Comparison of ENCODE assay signal across 8 cellular contexts in genomic region chr19:48933382-48933932, GRCh38. TPM values are rescaled to one million over a fixed set of nuclear protein-coding genes. Genes with fewer than 3 reads are reported as not detected.
DNase-seq lines count a peak whose midpoint lies in the region; ATAC-seq and TF ChIP-seq lines count a peak whose summit lies in the region.

Gene DHDH, plus strand, starts transcription at chr19:48933699. Its CDS starts 23 bp downstream, at chr19:48933722.

- POLR2A ChIA-PET in IMR-90 (lab: Charles Lee; ENCODE audit: unreplicated experiment) = no interaction called here
- POLR2A ChIA-PET in naive thymus-derived CD4-positive, alpha-beta T cell (lab: Charles Lee) = interaction anchor here (0.6 to 1.8 kb wide), 10 partner anchors 19 to 730 kb away, joined by 3 to 8 read pairs (median 4); partner anchors contain the start of genes BAX, FTL and NUCB1

- peak within 1 kb of the TSS; percentile 81 for H2AK9ac ChIP-seq in IMR-90 (replicated peaks; ENCODE audit: low read depth, low read length, poor library complexity)

- H3K27ac ChIP-seq in IMR-90 (ENCODE audit: insufficient read depth, low read length) (no peak within 1 kb of the TSS), fibroblast of lung (ENCODE audit: insufficient read depth, low read length) (no peak within 1 kb of the TSS)
- peak within 1 kb of the TSS; percentile 57 for H3K27ac ChIP-seq in naive thymus-derived CD4-positive, alpha-beta T cell (ENCODE audit: low read depth, low read length)

- H3K27me3 Mint-ChIP-seq in naive thymus-derived CD4-positive, alpha-beta T cell = peaks cover 0 to 16% (median 0%) of the 10 kb centered on the region in 5 donors

- DNase-seq in ELR (ENCODE audit: low read depth) (peak; percentile 71), IMR-90 (peak; percentile 42), OCI-M1 (lab: John Stamatoyannopoulos, UW) (peak; percentile 61), fibroblast of lung (ENCODE audit: low read depth in 2 of 2) (peak; percentile 33 to 63)
- DNase-seq in activated T-cell treated with anti-CD3 and anti-CD28 coated beads, Interleukin-2, amount 50 U/mL, for 48 hours = peak; percentile 85 to 87
- peak; percentile 75 to 90 (median 87) for DNase-seq in naive thymus-derived CD4-positive, alpha-beta T cell
- peak; percentile 57 to 71 for DNase-seq in stimulated activated CD8-positive, alpha-beta memory T cell treated with anti-CD3 and anti-CD28 coated beads, Interleukin-7, amount 100 ng/mL, for 48 hours (ENCODE audit: extremely low read depth in 1 of 2, low read depth in 1 of 2)

- H3K23ac ChIP-seq in IMR-90 (ENCODE audit: low read depth, low read length) = peak within 1 kb of the TSS; percentile 94; the same call in 1 of the 2 replicates

- no peaks in the 10 kb centered on the region for H3K9me1 ChIP-seq in IMR-90 (ENCODE audit: insufficient read depth, low read length)

- H2BK120ac ChIP-seq in IMR-90 (ENCODE audit: low read depth, low read length) = no peak within 1 kb of the TSS

- H3K4me3 ChIP-seq in IMR-90 (ENCODE audit: insufficient read depth, low read depth, low read length) = peak within 1 kb of the TSS; percentile 54
- H3K4me3 ChIP-seq in fibroblast of lung (replicated peaks in 1 of 4; ENCODE audit: control extremely low read depth in 1 of 4, insufficient read depth in 1 of 4, low read depth in 3 of 4, low read length in 4 of 4) = peak within 1 kb of the TSS; percentile 45 to 60 (median 52)
- peak within 1 kb of the TSS; percentile 50 for H3K4me3 ChIP-seq in naive thymus-derived CD4-positive, alpha-beta T cell (ENCODE audit: low read length)

- dilution Hi-C loops in IMR-90 (cut with HindIII; ENCODE audit: low sequenced_read_pairs, unreplicated experiment) = no loop called here

- H2AFZ ChIP-seq in IMR-90 (replicated peaks; ENCODE audit: low read length, poor library complexity) = peak within 1 kb of the TSS; percentile 99
- peak within 1 kb of the TSS; percentile 82 for H2AFZ ChIP-seq in fibroblast of lung (ENCODE audit: low read length)

- no peak within 1 kb of the TSS for H2BK15ac ChIP-seq in IMR-90 (ENCODE audit: low read depth, low read length)

- H4K20me1 ChIP-seq in IMR-90 (ENCODE audit: insufficient read depth, low read length) (no peaks in the 10 kb centered on the region), fibroblast of lung (ENCODE audit: control insufficient read depth, extremely low read depth, insufficient read depth, low read length) (no peaks in the 10 kb centered on the region)

- H3K27me3 ChIP-seq in IMR-90 (ENCODE audit: control insufficient read depth, insufficient read depth, low read length) = no peaks in the 10 kb centered on the region
- H3K27me3 ChIP-seq in fibroblast of lung (ENCODE audit: control insufficient read depth, insufficient read depth, low read length) = no peaks in the 10 kb centered on the region
- H3K27me3 ChIP-seq in naive thymus-derived CD4-positive, alpha-beta T cell (ENCODE audit: control insufficient read depth in 2 of 2, insufficient read depth in 2 of 2, low read length in 2 of 2) = no peaks in the 10 kb centered on the region

- no peaks in the 10 kb centered on the region for H3K9me3 ChIP-seq in IMR-90 (ENCODE audit: control insufficient read depth, insufficient read depth, low read length)
- H3K9me3 ChIP-seq in fibroblast of lung (ENCODE audit: control insufficient read depth, insufficient read depth, low read depth, low read length) = no peaks in the 10 kb centered on the region
- no peaks in the 10 kb centered on the region for H3K9me3 ChIP-seq in naive thymus-derived CD4-positive, alpha-beta T cell (ENCODE audit: control insufficient read depth in 2 of 3, low read length in 3 of 3)

- no peaks in the 10 kb centered on the region for H3K4me1 ChIP-seq in IMR-90 (ENCODE audit: control insufficient read depth, insufficient read depth, low read length)
- H3K4me1 ChIP-seq in fibroblast of lung (ENCODE audit: control insufficient read depth, extremely low read depth, insufficient read depth, low read length) = peaks cover 2% of the 10 kb centered on the region
- peaks cover 6 to 7% of the 10 kb centered on the region in 2 donors for H3K4me1 ChIP-seq in naive thymus-derived CD4-positive, alpha-beta T cell (ENCODE audit: control insufficient read depth in 2 of 2, insufficient read depth in 2 of 2, low read length in 2 of 2)

- H3K4ac ChIP-seq in IMR-90 (ENCODE audit: low read depth, low read length) = peak within 1 kb of the TSS; percentile 73; the same call in 1 of the 2 replicates

- H3K14ac ChIP-seq in IMR-90 (replicated peaks; ENCODE audit: low read depth, low read length) = peak within 1 kb of the TSS; percentile 48

- no peak within 1 kb of the TSS for H3K56ac ChIP-seq in IMR-90 (ENCODE audit: extremely low read depth, insufficient read depth, low read length)

- H3K9ac ChIP-seq in IMR-90 (ENCODE audit: low read depth, low read length) (peak within 1 kb of the TSS; percentile 3; the same call in 1 of the 2 replicates), fibroblast of lung (ENCODE audit: insufficient read depth, low read length) (no peak within 1 kb of the TSS)

- BruUV-seq in IMR-90 (replicated peaks; lab: Mats Ljungman, UMichigan) = no TSS peak

- no peak within 1 kb of the TSS for H3K18ac ChIP-seq in IMR-90 (ENCODE audit: low read depth, low read length)

- H3K36me3 Mint-ChIP-seq in naive thymus-derived CD4-positive, alpha-beta T cell = peaks cover 0 to 8% (median 3%) of the 10 kb centered on the region in 5 donors

- CTCF ChIA-PET in IMR-90 (lab: Yijun Ruan, JAX) = no interaction called here
- CTCF ChIA-PET in naive thymus-derived CD4-positive, alpha-beta T cell (lab: Charles Lee) = interaction anchor here (1.0 to 1.7 kb wide), 2 partner anchors 37 to 60 kb away, joined by 3 to 10 read pairs; partner anchors contain the start of genes GYS1 and RUVBL2

- TF ChIP-seq CTCF in IMR-90 (conservative IDR thresholded peaks at IDR 0.05; ENCODE audit: low read depth, low read length) (no peak), fibroblast of lung (conservative IDR thresholded peaks at IDR 0.05 in 1 of 2, IDR thresholded peaks at IDR 0.05 in 1 of 2; ENCODE audit: low read depth in 1 of 2, low read length in 2 of 2) (no peak)

- peak within 1 kb of the TSS; percentile 66 to 94 (median 91) for H3K27ac Mint-ChIP-seq in naive thymus-derived CD4-positive, alpha-beta T cell

- no peaks in the 10 kb centered on the region for H3K79me2 ChIP-seq in fibroblast of lung (ENCODE audit: control insufficient read depth, insufficient read depth, low read length)

- WGBS in IMR-90 (ENCODE audit: extremely low coverage in 2 of 2, insufficient read length in 1 of 2), 2 experiments = 1% methylated on average over 22 of the region's 43 CpGs; no CpG with 5 or more reads in 1 of the 2 experiments

- H2BK5ac ChIP-seq in IMR-90 (ENCODE audit: low read depth, low read length, poor library complexity, severe bottlenecking) = no peak within 1 kb of the TSS

- H3K4me2 ChIP-seq in IMR-90 (ENCODE audit: low read depth, low read length) (peak within 1 kb of the TSS; percentile 96), fibroblast of lung (ENCODE audit: extremely low read depth, insufficient read depth, low read length) (peak within 1 kb of the TSS; percentile 94)

- in situ Hi-C loops in IMR-90 (cut with MboI; ENCODE audit: low sequenced_read_pairs) = no loop called here

- no peak within 1 kb of the TSS for H2AK5ac ChIP-seq in IMR-90 (ENCODE audit: low read depth, low read length)

- intact Hi-C loops in IMR-90 (cut with micrococcal nuclease) = no loop called here
- intact Hi-C loops in naive thymus-derived CD4-positive, alpha-beta T cell (cut with micrococcal nuclease) = loop anchor here (1.0 to 5.0 kb wide), 8 partner anchors 21 to 61 kb away; partner anchors contain the start of genes BAX (in 2 of the 2), PPP1R15A (in 2 of the 2), FTL (in 1 of the 2) and NUCB1 (in 1 of the 2)

- H2BK20ac ChIP-seq in IMR-90 (ENCODE audit: low read depth, low read length) = no peak within 1 kb of the TSS

- no peak for TF ChIP-seq RAD21 in IMR-90 (IDR thresholded peaks at IDR 0.05; ENCODE audit: low read length)

- H3K79me1 ChIP-seq in IMR-90 (ENCODE audit: low read depth in 1 of 2, low read length in 2 of 2) = no peaks in the 10 kb centered on the region; a peak in 1 of 4 replicates

- no peak within 1 kb of the TSS for H4K5ac ChIP-seq in IMR-90 (ENCODE audit: low read depth, low read length)

- no peak for TF ChIP-seq POLR2A in IMR-90 (IDR thresholded peaks at IDR 0.05; ENCODE audit: low read depth, low read length)

- no peak within 1 kb of the TSS for H4K91ac ChIP-seq in IMR-90 (ENCODE audit: insufficient read depth, low read depth, low read length)

- H3K4me1 Mint-ChIP-seq in naive thymus-derived CD4-positive, alpha-beta T cell = peaks cover 7 to 17% (median 14%) of the 10 kb centered on the region in 7 donors

- H3K4me3 Mint-ChIP-seq in naive thymus-derived CD4-positive, alpha-beta T cell = peak within 1 kb of the TSS; percentile 78 to 91 (median 86)

- H4K8ac ChIP-seq in IMR-90 (ENCODE audit: low read depth in 2 of 2, low read length in 2 of 2) = peak within 1 kb of the TSS in 1 of 2 experiments; percentile 70; a peak in 1 of 4 replicates

- ATAC-seq in IMR-90 (ENCODE audit: low read depth) (peak; percentile 96), HG03378 (IDR thresholded peaks at IDR 0.05; ENCODE audit: unreplicated experiment) (no peak)
- peak; percentile 98 for ATAC-seq in naive thymus-derived CD4-positive, alpha-beta T cell

- H3K36me3 ChIP-seq in IMR-90 (ENCODE audit: control insufficient read depth, insufficient read depth, low read length) (no peaks in the 10 kb centered on the region), fibroblast of lung (ENCODE audit: control insufficient read depth, insufficient read depth, low read length) (no peaks in the 10 kb centered on the region)
- H3K36me3 ChIP-seq in naive thymus-derived CD4-positive, alpha-beta T cell (ENCODE audit: control insufficient read depth in 2 of 3, insufficient read depth in 3 of 3, low read length in 3 of 3) = no peaks in the 10 kb centered on the region

- no peaks in the 10 kb centered on the region for H3K9me3 Mint-ChIP-seq in naive thymus-derived CD4-positive, alpha-beta T cell

TF ChIP-seq in IMR-90, 13 proteins besides CTCF, POLR2A, EP300 and RAD21:
- TF ChIP-seq MAFK (IDR thresholded peaks at IDR 0.05; ENCODE audit: low read depth, low read length) (no peak), RFX5 (IDR thresholded peaks at IDR 0.05; ENCODE audit: low read depth, low read length) (no peak)
TF ChIP-seq in IMR-90: peak in this region for 0.

RNA-seq across cellular contexts. Expression of gene DHDH, which starts in this region (rescaled TPM):
- total RNA-seq in IMR-90 (2012; rRNA removed) (0.28 and 0.36 TPM in 2 replicates), fibroblast of lung (0.17 TPM in 1 of 2 replicates, not detected in the other)
- polyA plus RNA-seq in IMR-90 (2012; rRNA removed) (0.33 and 0.53 TPM in 2 replicates), fibroblast of lung (0.08 TPM in 1 of 2 replicates, not detected in the other)
- 0.17 and 1.3 TPM in 2 replicates for polyA plus RNA-seq in IMR-90 (2012; cell fraction: cytosol; rRNA removed)
- 0.65 and 0.70 TPM in 2 replicates for polyA plus RNA-seq in IMR-90 (2012; cell fraction: nucleus; rRNA removed; ENCODE audit: low replicate concordance)
- 0.15 and 0.21 TPM in 2 replicates for polyA plus RNA-seq in fibroblast of lung (2012)
- polyA minus RNA-seq in fibroblast of lung (ENCODE audit: low replicate concordance) = not detected in 2 replicates
- total RNA-seq in naive thymus-derived CD4-positive, alpha-beta T cell = 1 to 10 TPM; 1.1 to 1.7 (median 1.3) TPM
- 1 to 10 TPM; 1.0 to 2.7 TPM for polyA plus RNA-seq in naive thymus-derived CD4-positive, alpha-beta T cell

Comparison
In these comparisons a context has a peak if more than half of its experiments do, and no peak if none do; other contexts are left out.
1. Peak in DNase-seq, H3K4me3 ChIP-seq and H3K4me2 ChIP-seq in fibroblast of lung; RNA of the gene not detected or under 1 TPM.